In the genomic region with DNA sequence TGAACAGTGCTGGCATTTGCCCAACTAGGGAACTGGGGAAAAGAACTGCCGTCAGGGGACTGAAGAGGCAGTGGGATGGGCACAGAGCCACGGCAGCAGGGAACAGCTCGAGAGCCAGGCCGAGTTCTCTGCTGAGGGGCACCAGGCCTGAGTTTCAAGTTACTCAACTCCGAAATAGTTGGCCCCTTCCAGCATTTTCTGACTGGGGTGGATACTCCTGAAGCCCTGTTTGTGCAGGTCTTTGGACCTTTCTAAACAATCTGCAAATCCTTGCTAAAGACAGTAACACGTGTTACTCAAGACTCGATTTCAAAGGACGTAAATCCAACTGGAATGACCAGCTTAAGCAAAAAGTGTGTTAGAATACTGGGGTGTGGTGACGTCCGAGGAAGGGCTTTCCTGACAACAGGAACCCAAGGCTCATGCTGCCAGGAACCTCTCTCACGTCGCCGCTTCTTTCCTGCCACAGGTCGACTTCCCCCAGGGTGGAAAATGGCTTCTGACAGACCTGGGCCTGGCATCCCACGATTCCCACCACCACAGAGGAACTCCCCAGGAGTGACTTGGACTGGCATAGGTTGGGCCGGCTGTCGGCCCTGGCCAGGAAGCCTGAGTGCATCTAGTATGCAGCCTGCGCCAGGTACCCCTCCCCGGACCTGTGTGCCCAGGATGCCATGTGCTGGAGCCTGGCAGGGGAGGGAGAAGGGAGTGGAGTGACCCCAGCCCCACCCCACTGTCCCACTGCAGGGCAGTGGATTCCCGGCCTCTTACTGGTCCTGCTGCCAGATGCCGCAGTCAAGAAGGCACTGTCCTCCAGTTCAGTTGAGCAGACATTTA, we compare ENCODE assay signal across 14 cellular contexts.
DNase-seq lines count a peak whose midpoint lies in the region; ATAC-seq, FAIRE-seq and TF ChIP-seq lines count a peak whose summit lies in the region.
"Had no signal": no experiment of that assay in that cellular context is flagged by ENCODE, and none has a peak within 500 bp of the region (broad histone marks: within the 10 kb centered on the region; RNA-seq: fewer than 3 reads in every experiment).

No MANE protein-coding gene starts in this region.

- intact Hi-C loops in Calu3 (cut with micrococcal nuclease; ENCODE audit: unreplicated experiment) (no loop called here), gastrocnemius medialis (cut with DNase I; ENCODE audit: low total_unique reads) (loop anchor here (1.0 to 10.0 kb wide), 3 partner anchors 81 to 293 kb away; partner anchors contain the start of genes ABCC11 and LONP2)

- no peak for TF ChIP-seq POLR2A in gastrocnemius medialis (IDR thresholded peaks at IDR 0.05)

- no peaks in the 10 kb centered on the region for H3K79me2 ChIP-seq in keratinocyte (ENCODE audit: control insufficient read depth, insufficient read depth, low read length)

- no peak overlapping the region for H3K4me2 ChIP-seq in keratinocyte (ENCODE audit: control insufficient read depth, extremely low read depth, insufficient read depth, low read depth, low read length)

- no peak for DNase-seq in Calu3
- no peak for DNase-seq in keratinocyte (ENCODE audit: low read depth, low spot score)
- DNase-seq in gastrocnemius medialis: peak in 1 of 2 donors; percentile 54
- no peak for DNase-seq in HFFc6
- no peak for DNase-seq in 8988T
- no peak for DNase-seq in islet precursor cell
- DNase-seq: activated B cell treated with CpG ODN at 0.5 μM for 24 hours; activated naive CD8-positive, alpha-beta T cell treated with anti-CD3 and anti-CD28 coated beads, Interleukin-2, amount 10 ng/mL, durations not matched to agents 7 days and 5 days; COR-L47; naive B cell; NCI-H1092; PC-3 had no signal

- no peak for TF ChIP-seq CTCF in Calu3 (IDR thresholded peaks at IDR 0.05; ENCODE audit: unreplicated experiment)
- TF ChIP-seq CTCF in brain (conservative IDR thresholded peaks at IDR 0.05): no peak
- TF ChIP-seq CTCF in keratinocyte (optimal IDR thresholded peaks at IDR 0.05 in 1 of 3, IDR thresholded peaks at IDR 0.05 in 1 of 3, conservative IDR thresholded peaks at IDR 0.05 in 1 of 3; ENCODE audit: extremely low read depth in 1 of 3, insufficient read depth in 2 of 3, low read length in 3 of 3): no peak
- no peak for TF ChIP-seq CTCF in gastrocnemius medialis (IDR thresholded peaks at IDR 0.05 in 4 of 5, conservative IDR thresholded peaks at IDR 0.05 in 1 of 5)
- TF ChIP-seq CTCF in HFFc6 (IDR thresholded peaks at IDR 0.05): no peak

- BruUV-seq in Calu3 (replicated peaks; lab: Mats Ljungman, UMichigan): no TSS peak

- no peak overlapping the region for H3K4me3 ChIP-seq in keratinocyte (ENCODE audit: control insufficient read depth in 2 of 3, extremely low read depth in 1 of 3, insufficient read depth in 2 of 3, low read depth in 1 of 3, low read length in 3 of 3)
- no peak overlapping the region for H3K4me3 ChIP-seq in gastrocnemius medialis

- H3K36me3 ChIP-seq in keratinocyte (ENCODE audit: control insufficient read depth in 2 of 2, extremely low read depth in 1 of 2, insufficient read depth in 2 of 2, low read length in 2 of 2) (peaks cover 22% of the 10 kb centered on the region in 2 experiments), gastrocnemius medialis (peaks cover 0 to 11% of the 10 kb centered on the region in 2 donors)

- dilution Hi-C loops in keratinocyte (cut with MboI; ENCODE audit: extremely low pct_ligation_motif_present, low sequenced_read_pairs): no loop called here

- H3K4me3 Mint-ChIP-seq in Calu3 (ENCODE audit: low read depth, unreplicated experiment): no peak overlapping the region
- H3K4me3 Mint-ChIP-seq in brain: no peak overlapping the region
- H3K4me3 Mint-ChIP-seq in HFFc6: no peak overlapping the region; the same call in 1 of the 2 replicates
- H3K4me3 Mint-ChIP-seq: activated B cell treated with CpG ODN at 0.5 μM for 24 hours, naive B cell had no signal

- no peaks in the 10 kb centered on the region for H3K9me3 Mint-ChIP-seq in Calu3 (ENCODE audit: low read depth, unreplicated experiment)
- H3K9me3 Mint-ChIP-seq in brain: no peaks in the 10 kb centered on the region
- H3K9me3 Mint-ChIP-seq in HFFc6: no peaks in the 10 kb centered on the region
- H3K9me3 Mint-ChIP-seq: activated B cell treated with CpG ODN at 0.5 μM for 24 hours; activated naive CD8-positive, alpha-beta T cell treated with anti-CD3 and anti-CD28 coated beads, Interleukin-2, amount 10 ng/mL, durations not matched to agents 7 days and 5 days; naive B cell had no signal

- in situ Hi-C loops in gastrocnemius medialis (cut with MboI; ENCODE audit: low sequenced_read_pairs in 4 of 4): loop anchor here in 1 of 4 donors (25.0 kb wide), 1 partner anchor 301 kb away; the partner anchor contains the start of genes ABCC11 and LONP2

- no peak overlapping the region for H2AFZ ChIP-seq in keratinocyte (ENCODE audit: control insufficient read depth, low read length)

- H3K27me3 ChIP-seq in keratinocyte (ENCODE audit: control insufficient read depth, extremely low read depth, insufficient read depth, low read length) (no peaks in the 10 kb centered on the region), gastrocnemius medialis (no peaks in the 10 kb centered on the region)

- H3K4me1 Mint-ChIP-seq in Calu3 (ENCODE audit: low read depth, unreplicated experiment) (no peaks in the 10 kb centered on the region), brain (peaks cover 28% of the 10 kb centered on the region), HFFc6 (ENCODE audit: low read depth) (no peaks in the 10 kb centered on the region; the same call in 1 of the 2 replicates)

- H3K9me3 ChIP-seq in keratinocyte (ENCODE audit: control insufficient read depth, low read depth, low read length): no peaks in the 10 kb centered on the region
- no peaks in the 10 kb centered on the region for H3K9me3 ChIP-seq in gastrocnemius medialis

- H4K20me1 ChIP-seq in keratinocyte (ENCODE audit: control insufficient read depth, extremely low read depth, insufficient read depth, low read length): peaks cover 3% of the 10 kb centered on the region

- peaks cover 26% of the 10 kb centered on the region for H3K4me1 ChIP-seq in keratinocyte (ENCODE audit: control insufficient read depth, extremely low read depth, insufficient read depth, low read length)
- peaks cover 35 to 54% of the 10 kb centered on the region in 2 donors for H3K4me1 ChIP-seq in gastrocnemius medialis

- ATAC-seq in gastrocnemius medialis (no peak), GM21360 (IDR thresholded peaks at IDR 0.05; ENCODE audit: unreplicated experiment) (no peak)
- ATAC-seq: PC-3 had no signal

- H3K27ac Mint-ChIP-seq in Calu3 (ENCODE audit: unreplicated experiment) (peak overlapping the region; percentile 45), brain (peak overlapping the region; percentile 11 to 86 (median 64)), HFFc6 (no peak overlapping the region)
- H3K27ac Mint-ChIP-seq: activated B cell treated with CpG ODN at 0.5 μM for 24 hours had no signal

- H3K27ac ChIP-seq in keratinocyte (ENCODE audit: control insufficient read depth, insufficient read depth, low read length) (peak overlapping the region; percentile 13), gastrocnemius medialis (peak overlapping the region; percentile 62 to 83 (median 71))

- H3K9ac ChIP-seq in keratinocyte (ENCODE audit: control insufficient read depth, extremely low read depth, insufficient read depth, low read length): no peak overlapping the region

- FAIRE-seq in keratinocyte (lab: Jason Lieb, UNC): no peak

- H3K36me3 Mint-ChIP-seq in Calu3 (ENCODE audit: insufficient read depth, unreplicated experiment) (peaks cover 24% of the 10 kb centered on the region), brain (peaks cover 28% of the 10 kb centered on the region), HFFc6 (ENCODE audit: low read depth) (no peaks in the 10 kb centered on the region)

- CTCF ChIA-PET in Calu3 (lab: Charles Lee): interaction anchor here (0.7 kb wide), 1 partner anchor 85 kb away, joined by 3 read pairs; no protein-coding TSS in a partner anchor

- no peaks in the 10 kb centered on the region for H3K9me1 ChIP-seq in keratinocyte (ENCODE audit: control insufficient read depth, extremely low read depth, insufficient read depth, low read length)

- H3K27me3 Mint-ChIP-seq in Calu3 (ENCODE audit: unreplicated experiment): no peaks in the 10 kb centered on the region
- no peaks in the 10 kb centered on the region for H3K27me3 Mint-ChIP-seq in brain
- H3K27me3 Mint-ChIP-seq in HFFc6 (ENCODE audit: insufficient read depth): peaks cover 4% of the 10 kb centered on the region; the same call in 1 of the 2 replicates
- H3K27me3 Mint-ChIP-seq: activated B cell treated with CpG ODN at 0.5 μM for 24 hours; activated naive CD8-positive, alpha-beta T cell treated with anti-CD3 and anti-CD28 coated beads, Interleukin-2, amount 10 ng/mL, durations not matched to agents 7 days and 5 days; naive B cell had no signal
